ENCODE assay signal across 9 cellular contexts in the genomic region with DNA sequence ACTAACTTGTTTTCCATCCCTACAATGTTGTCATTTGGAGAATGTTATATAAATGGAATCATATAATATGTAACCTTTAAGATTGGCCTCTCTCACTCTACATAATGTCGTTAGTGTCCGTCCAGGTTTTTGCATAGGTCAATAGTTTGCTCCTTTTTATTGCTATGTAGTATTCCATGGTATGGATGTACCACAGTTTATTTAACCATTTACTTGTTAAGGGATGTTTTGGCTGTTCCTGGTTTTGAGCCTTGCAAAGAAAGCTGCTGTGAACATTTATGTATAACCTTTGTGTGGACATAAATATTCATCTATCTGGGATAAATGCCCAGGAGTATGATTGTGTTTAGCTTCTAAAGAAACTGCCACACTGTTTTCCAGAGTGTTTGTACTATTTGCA.
"Had no signal": no experiment of that assay in that cellular context is flagged by ENCODE, and none has a peak within 500 bp of the region (broad histone marks: within the 10 kb centered on the region; RNA-seq: fewer than 3 reads in every experiment).

No MANE protein-coding gene starts in this region.

- H3K4me1 Mint-ChIP-seq: IgD-negative memory B cell had no signal

- FAIRE-seq: HepG2, HTR-8/SVneo, K562 had no signal

- ATAC-seq: HepG2, K562 had no signal

- H3K4me3 ChIP-seq: K562 had no signal

- H3K27ac ChIP-seq: HL-60, KMS-11 had no signal

- H3K4me2 ChIP-seq: KMS-11 had no signal

- DNase-seq: IMR-90, KBM-7, KG1 had no signal

- H3K9ac ChIP-seq: KMS-11 had no signal

- H3K27me3 Mint-ChIP-seq: IgD-negative memory B cell had no signal

- H3K4me3 Mint-ChIP-seq: IgD-negative memory B cell had no signal

- H3K27ac Mint-ChIP-seq: IgD-negative memory B cell had no signal
